10 cellular contexts compared by ENCODE assay signal in the genomic region with DNA sequence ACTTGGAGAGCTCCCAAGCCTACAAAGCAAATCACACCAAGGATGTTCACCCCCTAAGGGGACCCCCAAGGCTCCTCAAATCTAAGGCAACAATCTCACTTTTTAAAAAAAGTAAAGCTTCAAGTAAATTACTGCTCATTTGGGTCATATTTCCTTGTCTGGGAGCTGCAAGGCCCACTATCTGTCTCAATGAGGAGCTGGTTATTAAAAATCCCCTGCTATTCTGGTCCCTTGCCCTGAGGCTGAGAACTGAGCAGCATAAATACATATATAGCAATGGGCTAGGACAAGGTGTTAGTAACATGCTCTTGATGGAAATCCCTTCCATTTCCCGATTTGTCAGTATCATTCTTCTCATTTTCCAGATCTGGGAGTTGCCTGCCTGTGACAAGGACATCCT.
DNase-seq lines count a peak whose midpoint lies in the region; ATAC-seq and TF ChIP-seq lines count a peak whose summit lies in the region.
"Had no signal": no experiment of that assay in that cellular context is flagged by ENCODE, and none has a peak within 500 bp of the region (broad histone marks: within the 10 kb centered on the region; RNA-seq: fewer than 3 reads in every experiment).

No MANE protein-coding gene starts in this region.

- no peak overlapping the region for H2BK120ac ChIP-seq in trophoblast cell (ENCODE audit: insufficient read depth, low read length, poor library complexity)

- H3K4me3 Mint-ChIP-seq in CD8-positive, alpha-beta T cell, result peak overlapping the region; percentile 70

- H3K36me3 Mint-ChIP-seq in CD8-positive, alpha-beta T cell, result peaks cover 98% of the 10 kb centered on the region

- H3K18ac ChIP-seq in trophoblast cell (ENCODE audit: low read length), result no peak overlapping the region

- no peak overlapping the region for H3K4ac ChIP-seq in trophoblast cell (ENCODE audit: low read depth, low read length)

- H2BK5ac ChIP-seq in trophoblast cell (ENCODE audit: low read depth, low read length, poor library complexity), result peak overlapping the region; percentile 12

- no peak for ATAC-seq in CD8-positive, alpha-beta T cell
- no peak for ATAC-seq in HG03571 (IDR thresholded peaks at IDR 0.05; ENCODE audit: unreplicated experiment)

- H3K36me3 ChIP-seq in CD8-positive, alpha-beta T cell (ENCODE audit: insufficient read depth, low read length), result peaks cover 78% of the 10 kb centered on the region
- peaks cover 50% of the 10 kb centered on the region for H3K36me3 ChIP-seq in OCI-LY3 (replicated peaks; ENCODE audit: low read depth, low read length)
- no peaks in the 10 kb centered on the region for H3K36me3 ChIP-seq in colonic mucosa
- peaks cover 34 to 50% of the 10 kb centered on the region in 2 experiments for H3K36me3 ChIP-seq in trophoblast cell (ENCODE audit: control insufficient read depth in 1 of 2, insufficient read depth in 2 of 2, low read length in 2 of 2)
- H3K36me3 ChIP-seq: pancreas had no signal

- peaks cover 40% of the 10 kb centered on the region for H3K79me2 ChIP-seq in OCI-LY3 (ENCODE audit: low read length)
- H3K79me2 ChIP-seq in trophoblast cell (ENCODE audit: control insufficient read depth, insufficient read depth, low read length, poor library complexity), result peaks cover 3% of the 10 kb centered on the region

- H4K91ac ChIP-seq in trophoblast cell (ENCODE audit: low read depth, low read length), result peak overlapping the region; percentile 26

- H3K27ac Mint-ChIP-seq in CD8-positive, alpha-beta T cell, result peak overlapping the region; percentile 94

- peaks cover 100% of the 10 kb centered on the region for H3K4me1 Mint-ChIP-seq in CD8-positive, alpha-beta T cell (ENCODE audit: low read depth)

- no peak overlapping the region for H3K14ac ChIP-seq in trophoblast cell (ENCODE audit: low read length)

- no peaks in the 10 kb centered on the region for H3K9me3 ChIP-seq in CD8-positive, alpha-beta T cell (ENCODE audit: low read length)
- H3K9me3 ChIP-seq in OCI-LY3 (ENCODE audit: insufficient read depth, low read length) (no peaks in the 10 kb centered on the region), colonic mucosa (no peaks in the 10 kb centered on the region), trophoblast cell (ENCODE audit: insufficient read depth, low read depth, low read length) (peaks cover 2% of the 10 kb centered on the region)
- H3K9me3 ChIP-seq: pancreas had no signal

- no peak overlapping the region for H2BK12ac ChIP-seq in trophoblast cell (ENCODE audit: low read length)

- no peak overlapping the region for H4K8ac ChIP-seq in trophoblast cell (ENCODE audit: low read depth, low read length)

- H3K27me3 ChIP-seq in CD8-positive, alpha-beta T cell (ENCODE audit: insufficient read depth, low read length), result no peaks in the 10 kb centered on the region
- H3K27me3 ChIP-seq in OCI-LY3 (ENCODE audit: low read depth, low read length) (no peaks in the 10 kb centered on the region), colonic mucosa (no peaks in the 10 kb centered on the region), trophoblast cell (ENCODE audit: insufficient read depth, low read length) (no peaks in the 10 kb centered on the region)
- H3K27me3 ChIP-seq: pancreas had no signal

- peak overlapping the region; percentile 68 for H3K27ac ChIP-seq in CD8-positive, alpha-beta T cell (ENCODE audit: low read depth, low read length)
- peak overlapping the region; percentile 99 for H3K27ac ChIP-seq in OCI-LY3 (ENCODE audit: low read length)
- H3K27ac ChIP-seq in colonic mucosa, result peak overlapping the region; percentile 28
- H3K27ac ChIP-seq in trophoblast cell (ENCODE audit: low read depth, low read length), result peak overlapping the region; percentile 59

- DNase-seq in CD8-positive, alpha-beta T cell, result no peak
- DNase-seq in colonic mucosa (no peak), trophoblast cell (peak; percentile 20 to 28), SHP77 treated with DMSO at 0.1 percent for 48 hours (lab: John Stamatoyannopoulos, UW) (no peak), DMS79 (lab: John Stamatoyannopoulos, UW) (no peak), NCI-H1417 (lab: John Stamatoyannopoulos, UW) (no peak)
- DNase-seq: KBM-7, pancreas had no signal

- H3K9ac ChIP-seq in OCI-LY3 (ENCODE audit: low read length), result peak overlapping the region; percentile 60
- no peak overlapping the region for H3K9ac ChIP-seq in colonic mucosa (ENCODE audit: low read depth in 2 of 2, low read length in 2 of 2)
- no peak overlapping the region for H3K9ac ChIP-seq in trophoblast cell (ENCODE audit: low read length)

- no peak for TF ChIP-seq CTCF in CD8-positive, alpha-beta T cell (IDR thresholded peaks at IDR 0.05)
- TF ChIP-seq CTCF in OCI-LY3 (IDR thresholded peaks at IDR 0.05; ENCODE audit: low read depth, low read length), result no peak
- TF ChIP-seq CTCF in colonic mucosa (IDR thresholded peaks at IDR 0.05), result no peak

- POLR2A ChIA-PET in CD8-positive, alpha-beta T cell (lab: Charles Lee), result interaction anchor here (0.8 to 10.8 kb wide), 19 partner anchors 9 to 178 kb away, joined by 3 to 185 read pairs (median 5); no protein-coding TSS in a partner anchor

- H2AFZ ChIP-seq in OCI-LY3 (ENCODE audit: low read depth, low read length) (no peak overlapping the region), trophoblast cell (ENCODE audit: insufficient read depth, low read length, poor library complexity) (no peak overlapping the region)

- H3K4me1 ChIP-seq in CD8-positive, alpha-beta T cell (ENCODE audit: insufficient read depth, low read length), result peaks cover 100% of the 10 kb centered on the region
- H3K4me1 ChIP-seq in OCI-LY3 (ENCODE audit: low read length) (peaks cover 68% of the 10 kb centered on the region), colonic mucosa (peaks cover 16% of the 10 kb centered on the region), trophoblast cell (ENCODE audit: control insufficient read depth in 1 of 2, insufficient read depth in 2 of 2, low read length in 2 of 2) (peaks cover 22 to 35% of the 10 kb centered on the region in 2 experiments)

- CTCF ChIA-PET in CD8-positive, alpha-beta T cell (lab: Charles Lee), result interaction anchor here (0.5 to 5.5 kb wide), 12 partner anchors 10 to 179 kb away, joined by 3 to 22 read pairs (median 5); no protein-coding TSS in a partner anchor

- H3K9me3 Mint-ChIP-seq in CD8-positive, alpha-beta T cell, result no peaks in the 10 kb centered on the region

- intact Hi-C loops in CD8-positive, alpha-beta T cell (cut with DNase I, micrococcal nuclease), result loop anchor here in 1 of 2 experiments (5.0 kb wide), 1 partner anchor 289 kb away; no protein-coding TSS in a partner anchor
- intact Hi-C loops in colonic mucosa (cut with DNase I), result no loop called here

- H4K20me1 ChIP-seq in OCI-LY3 (ENCODE audit: insufficient read depth, low read length), result no peaks in the 10 kb centered on the region

- peaks cover 3% of the 10 kb centered on the region for H3K79me1 ChIP-seq in trophoblast cell (ENCODE audit: low read length)

- peak overlapping the region; percentile 0 for H3K4me3 ChIP-seq in CD8-positive, alpha-beta T cell (ENCODE audit: low read depth, low read length)
- H3K4me3 ChIP-seq in OCI-LY3 (ENCODE audit: low read length) (peak overlapping the region; percentile 39), colonic mucosa (no peak overlapping the region), trophoblast cell (ENCODE audit: low read depth, low read length) (no peak overlapping the region)
- H3K4me3 ChIP-seq: pancreas had no signal

- no peaks in the 10 kb centered on the region for H3K27me3 Mint-ChIP-seq in CD8-positive, alpha-beta T cell (ENCODE audit: low read depth)

- H3K23ac ChIP-seq in trophoblast cell (ENCODE audit: low read length), result no peak overlapping the region

- H3K4me2 ChIP-seq in OCI-LY3 (ENCODE audit: low read length), result peak overlapping the region; percentile 91
- no peak overlapping the region for H3K4me2 ChIP-seq in trophoblast cell (ENCODE audit: low read length)

- H2AK5ac ChIP-seq in trophoblast cell (ENCODE audit: low read length), result no peak overlapping the region

- H4K12ac ChIP-seq in trophoblast cell (ENCODE audit: low read depth, low read length), result no peak overlapping the region

- WGBS in trophoblast cell (ENCODE audit: extremely low coverage, insufficient coverage, insufficient read length), result no CpG with 5 or more reads among the region's 1 CpG

Comparison
In these comparisons a context has a peak if more than half of its experiments do, and no peak if none do; other contexts are left out.
1. DNase-seq: peak in trophoblast cell (2 of 2); none in CD8-positive, alpha-beta T cell (0 of 7), colonic mucosa (single experiment), SHP77 treated with DMSO at 0.1 percent for 48 hours (single experiment), DMS79 (single experiment) and NCI-H1417 (0 of 3).
2. H3K27ac ChIP-seq: peak in every context shown above with its lines; median percentile 99 in OCI-LY3; 68 in CD8-positive, alpha-beta T cell; 59 in trophoblast cell; 28 in colonic mucosa.
3. H3K4me3 ChIP-seq: peak in CD8-positive, alpha-beta T cell (single experiment) and OCI-LY3 (single experiment); none in colonic mucosa (single experiment) and trophoblast cell (single experiment).